In genomic region chr18:10519366-10519765, GRCh38 we compare ENCODE assay signal across 10 cellular contexts. TPM values are rescaled to one million over a fixed set of nuclear protein-coding genes. Genes with fewer than 3 reads are reported as not detected.
DNase-seq lines count a peak whose midpoint lies in the region; ATAC-seq and TF ChIP-seq lines count a peak whose summit lies in the region.
"Had no signal": no experiment of that assay in that cellular context is flagged by ENCODE, and none has a peak within 500 bp of the region (broad histone marks: within the 10 kb centered on the region; RNA-seq: fewer than 3 reads in every experiment).

No MANE protein-coding gene starts in this region.

- no peaks in the 10 kb centered on the region for H4K20me1 ChIP-seq in HCT116 (ENCODE audit: insufficient read depth)

- H3K9ac ChIP-seq in HCT116 (ENCODE audit: low read length) = no peak overlapping the region

- no peak overlapping the region for H3K27ac ChIP-seq in HCT116 (ENCODE audit: low read depth, low read length)
- peak overlapping the region; percentile 24 to 85 for H3K27ac ChIP-seq in coronary artery
- peak overlapping the region; percentile 15 to 30 for H3K27ac ChIP-seq in left lung
- peak overlapping the region; percentile 65 for H3K27ac ChIP-seq in temporal lobe (ENCODE audit: low read depth, low read length)
- H3K27ac ChIP-seq: cardiac muscle cell, thyroid gland had no signal

- H3K4me1 ChIP-seq in HCT116 (ENCODE audit: control insufficient read depth in 1 of 2, insufficient read depth in 2 of 2, low read length in 2 of 2) (no peaks in the 10 kb centered on the region; a peak in 1 of 4 replicates), left lung (peaks cover 11 to 30% of the 10 kb centered on the region in 2 donors)

- no peak for TF ChIP-seq POLR2A in HCT116 (IDR thresholded peaks at IDR 0.05; ENCODE audit: borderline replicate concordance, extremely low read depth, insufficient read depth, insufficient read length)

- H3K4me3 ChIP-seq in HCT116 (replicated peaks in 1 of 2; ENCODE audit: low read depth in 1 of 2, low read length in 2 of 2) (no peak overlapping the region), coronary artery (peak overlapping the region; percentile 1), left lung (no peak overlapping the region)
- H3K4me3 ChIP-seq: cardiac muscle cell, thyroid gland had no signal

- TF ChIP-seq CTCF in HCT116 (IDR thresholded peaks at IDR 0.05 in 2 of 3, conservative IDR thresholded peaks at IDR 0.05 in 1 of 3; ENCODE audit: borderline replicate concordance in 1 of 3, insufficient read depth in 1 of 3, low read depth in 2 of 3, low read length in 2 of 3) (no peak), coronary artery (IDR thresholded peaks at IDR 0.05) (no peak), left lung (IDR thresholded peaks at IDR 0.05) (no peak)

- H3K27me3 ChIP-seq in HCT116 (ENCODE audit: insufficient read depth, low read length) (peaks cover 32% of the 10 kb centered on the region), left lung (no peaks in the 10 kb centered on the region)
- H3K27me3 ChIP-seq: cardiac muscle cell, thyroid gland had no signal

- H3K9me3 ChIP-seq in HCT116 (ENCODE audit: control insufficient read depth in 1 of 2, insufficient read depth in 1 of 2, low read depth in 1 of 2, low read length in 2 of 2) (no peaks in the 10 kb centered on the region), left lung (no peaks in the 10 kb centered on the region)
- H3K9me3 ChIP-seq: thyroid gland had no signal

- H2AFZ ChIP-seq in HCT116 (ENCODE audit: low read depth, low read length, poor library complexity, severe bottlenecking) = peak overlapping the region; percentile 66

- BruUV-seq in HCT116 (replicated peaks; lab: Mats Ljungman, UMichigan) = no TSS peak

- intact Hi-C loops in HCT116 (cut with micrococcal nuclease) = no loop called here
- intact Hi-C loops in left lung (cut with DNase I) = loop anchor here in 1 of 2 donors (10.0 kb wide), 1 partner anchor 505 kb away; no protein-coding TSS in a partner anchor

- no peaks in the 10 kb centered on the region for H3K36me3 ChIP-seq in HCT116 (ENCODE audit: control insufficient read depth in 1 of 2, insufficient read depth in 2 of 2, low read length in 2 of 2)
- H3K36me3 ChIP-seq in left lung = no peaks in the 10 kb centered on the region
- H3K36me3 ChIP-seq: cardiac muscle cell, thyroid gland had no signal

- RAD21 ChIA-PET in HCT116 (lab: Charles Lee; ENCODE audit: low non-redundant PET in 1 of 2, low total read pairs in 2 of 2, uncharacterized antibody in 2 of 2, unreplicated experiment in 2 of 2) = no interaction called here

- DNase-seq in HCT116 (ENCODE audit: low read depth, low spot score) = no peak
- DNase-seq in coronary artery (ENCODE audit: low spot score) = no peak
- no peak for DNase-seq in left lung
- DNase-seq in retina = no peak
- no peak for DNase-seq in KG1 (lab: John Stamatoyannopoulos, UW)
- no peak for DNase-seq in AG08395 (ENCODE audit: low spot score)

- no peak overlapping the region for H3K4me2 ChIP-seq in HCT116 (ENCODE audit: low read length)

- TF ChIP-seq RAD21 in HCT116 (IDR thresholded peaks at IDR 0.05; ENCODE audit: low read depth) = no peak

- CTCF ChIA-PET in HCT116 (lab: Charles Lee) = interaction anchor here (1.0 to 4.3 kb wide), 2 partner anchors 514 to 548 kb away, joined by 4 to 24 read pairs; no protein-coding TSS in a partner anchor

- no peaks in the 10 kb centered on the region for H3K79me2 ChIP-seq in HCT116 (ENCODE audit: insufficient read depth, low read length)

- POLR2A ChIA-PET in HCT116 (lab: Charles Lee) = interaction anchor here (1.4 kb wide), 1 partner anchor 546 kb away, joined by 4 read pairs; no protein-coding TSS in a partner anchor

- ATAC-seq in HCT116 (no peak), left lung (peak; percentile 18), HG02970 (IDR thresholded peaks at IDR 0.05; ENCODE audit: low FRiP score, unreplicated experiment) (no peak)

- no peaks in the 10 kb centered on the region for H3K9me2 ChIP-seq in HCT116 (ENCODE audit: insufficient read depth)

TF ChIP-seq in HCT116, 20 proteins besides CTCF, POLR2A, EP300 and RAD21:
- TF ChIP-seq YY1 (IDR thresholded peaks at IDR 0.05; ENCODE audit: extremely low read depth, insufficient replicate concordance, low read depth, low read length) (no peak), JUND (IDR thresholded peaks at IDR 0.05) (no peak), CEBPB (IDR thresholded peaks at IDR 0.05; ENCODE audit: low read depth) (no peak), EGR1 (IDR thresholded peaks at IDR 0.05; ENCODE audit: low read depth) (no peak), CBX3 (IDR thresholded peaks at IDR 0.05; ENCODE audit: low read depth) (no peak), POLR2AphosphoS5 (IDR thresholded peaks at IDR 0.05; ENCODE audit: low read depth, low read length) (no peak)
TF ChIP-seq in HCT116: peak in this region for 0.

RNA-seq across cellular contexts. Expression of gene NAPG, which starts 6.5 kb away (rescaled TPM):
- total RNA-seq in HCT116 (2021; ENCODE audit: unreplicated experiment) = 28.0 TPM
- 12.9 and 14.2 TPM in 2 replicates for polyA plus RNA-seq in HCT116 (2012)
- 10 to 100 TPM; 26.8 to 37.7 TPM for total RNA-seq in left lung
- total RNA-seq in temporal lobe = 45.5 TPM
